Comparison of ENCODE assay signal across 8 cellular contexts in the genomic region with DNA sequence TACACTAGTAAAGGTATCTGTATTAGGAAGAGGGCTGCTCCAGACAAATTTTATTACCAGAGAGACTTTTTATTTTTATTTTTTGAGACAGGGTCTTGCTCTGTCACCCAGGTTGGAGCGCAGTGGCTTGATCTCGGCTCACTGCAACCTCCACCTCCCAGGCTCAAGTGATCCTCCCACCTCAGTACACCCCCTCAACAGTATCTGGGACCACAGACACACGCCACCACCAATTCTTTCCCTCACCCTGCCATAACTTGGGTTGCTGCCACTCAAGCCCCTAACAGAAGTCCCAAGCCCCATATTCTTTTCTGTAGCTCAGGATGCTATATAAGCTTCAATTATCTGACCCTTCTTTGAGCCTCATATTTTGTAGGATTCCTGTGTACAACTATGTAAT. TPM values are rescaled to one million over a fixed set of nuclear protein-coding genes. Genes with fewer than 3 reads are reported as not detected.
A peak's percentile ranks its signal among the peaks of the same experiment; 100 is the strongest.
DNase-seq lines count a peak whose midpoint lies in the region; ATAC-seq and TF ChIP-seq lines count a peak whose summit lies in the region.

No MANE protein-coding gene starts in this region.

- peak overlapping the region in 2 of 12 donors; percentile 66 to 88 for H3K4me3 ChIP-seq in heart left ventricle
- no peak overlapping the region for H3K4me3 ChIP-seq in muscle layer of duodenum (ENCODE audit: low read depth in 1 of 2, low read length in 2 of 2)
- no peak overlapping the region for H3K4me3 ChIP-seq in transverse colon
- H3K4me3 ChIP-seq in GM23338, result no peak overlapping the region

- H2AFZ ChIP-seq in GM23338, result no peak overlapping the region

- TF ChIP-seq CTCF in heart left ventricle (IDR thresholded peaks at IDR 0.05) (no peak), transverse colon (IDR thresholded peaks at IDR 0.05) (no peak), GM23338 (conservative IDR thresholded peaks at IDR 0.05; ENCODE audit: low read depth in 2 of 2) (no peak)

- no peaks in the 10 kb centered on the region for H3K9me3 Mint-ChIP-seq in GM23338

- intact Hi-C loops in heart left ventricle (cut with DNase I) (loop anchor here in 1 of 10 donors (10.0 kb wide), 1 partner anchor 141 kb away; no protein-coding TSS in a partner anchor), Right ventricle myocardium inferior (cut with DNase I) (no loop called here), transverse colon (cut with DNase I; ENCODE audit: low total_unique reads) (no loop called here)

- DNase-seq in heart left ventricle (no peak), Right ventricle myocardium inferior (ENCODE audit: missing footprints) (no peak), transverse colon (no peak), GM23338 (ENCODE audit: low spot score) (no peak), NCI-H2171 treated with DMSO at 0.1 percent for 48 hours (lab: John Stamatoyannopoulos, UW) (no peak)

- TF ChIP-seq POLR2A in heart left ventricle (IDR thresholded peaks at IDR 0.05) (no peak), transverse colon (IDR thresholded peaks at IDR 0.05) (no peak)

- H3K27ac Mint-ChIP-seq in GM23338, result no peak overlapping the region

- H3K4me1 Mint-ChIP-seq in GM23338, result peaks cover 78% of the 10 kb centered on the region

- no peak for TF ChIP-seq EP300 in transverse colon (IDR thresholded peaks at IDR 0.05; ENCODE audit: low read depth)

- ATAC-seq in heart left ventricle (no peak), Right ventricle myocardium inferior (no peak), GM23338 (no peak), HG03280 (IDR thresholded peaks at IDR 0.05; ENCODE audit: unreplicated experiment) (no peak)

- H3K9me3 ChIP-seq in heart left ventricle, result no peaks in the 10 kb centered on the region
- no peaks in the 10 kb centered on the region for H3K9me3 ChIP-seq in muscle layer of duodenum (ENCODE audit: control insufficient read depth in 1 of 2, low read length in 2 of 2)
- H3K9me3 ChIP-seq in transverse colon, result no peaks in the 10 kb centered on the region

- H3K4me2 ChIP-seq in GM23338, result no peak overlapping the region; the same call in 1 of the 2 replicates

- H3K4me3 Mint-ChIP-seq in GM23338, result no peak overlapping the region

- in situ Hi-C loops in transverse colon (cut with MboI; ENCODE audit: low pct_ligation_motif_present in 1 of 4, low pct_unique_long_range_greater_than_20kb in 1 of 4, low sequenced_read_pairs in 3 of 4), result no loop called here

- no peaks in the 10 kb centered on the region for H3K27me3 ChIP-seq in heart left ventricle
- H3K27me3 ChIP-seq in muscle layer of duodenum (ENCODE audit: low read depth, low read length), result no peaks in the 10 kb centered on the region
- H3K27me3 ChIP-seq in transverse colon, result no peaks in the 10 kb centered on the region
- no peaks in the 10 kb centered on the region for H3K27me3 ChIP-seq in GM23338 (ENCODE audit: insufficient read depth)

- 45 to 60% (median 53%) methylated on average over 3 of the region's 3 CpGs for WGBS in heart left ventricle, 4 donors
- 50 to 57% methylated on average over 2 to 3 of the region's 3 CpGs for WGBS in transverse colon (ENCODE audit: low coverage in 1 of 2), 2 donors

- peaks cover 7% of the 10 kb centered on the region; the same call in 1 of the 2 replicates for H3F3A ChIP-seq in GM23338 (replicated peaks; ENCODE audit: low read depth)

- H3K27me3 Mint-ChIP-seq in GM23338 (ENCODE audit: insufficient read depth, low read depth, poor library complexity), result no peaks in the 10 kb centered on the region

- H4K20me1 ChIP-seq in GM23338 (replicated peaks; ENCODE audit: insufficient read depth), result 0 out of 2 replicates have a peak, but pooled peaks cover 3% of the 10 kb centered on the region

- peaks cover 24 to 100% (median 92%) of the 10 kb centered on the region in 12 donors for H3K4me1 ChIP-seq in heart left ventricle
- peaks cover 57 to 69% of the 10 kb centered on the region in 2 donors for H3K4me1 ChIP-seq in muscle layer of duodenum (ENCODE audit: control insufficient read depth in 1 of 2, insufficient read depth in 2 of 2, low read length in 2 of 2)
- peaks cover 73 to 92% (median 79%) of the 10 kb centered on the region in 4 donors for H3K4me1 ChIP-seq in transverse colon
- H3K4me1 ChIP-seq in GM23338 (ENCODE audit: insufficient read depth), result peaks cover 85% of the 10 kb centered on the region

- peaks cover 93% of the 10 kb centered on the region for H3K79me2 ChIP-seq in GM23338 (replicated peaks; ENCODE audit: insufficient read depth)

- H3K27ac ChIP-seq in heart left ventricle (peak overlapping the region in 11 of 12 donors; percentile 64 to 100 (median 98)), angular gyrus (ENCODE audit: low read depth, low read length) (peak overlapping the region; percentile 44), muscle layer of duodenum (ENCODE audit: low read length) (peak overlapping the region; percentile 39), transverse colon (peak overlapping the region; percentile 66 to 98 (median 84)), GM23338 (ENCODE audit: low read depth) (no peak overlapping the region)

- H3K36me3 ChIP-seq in heart left ventricle (peaks cover 0 to 72% (median 27%) of the 10 kb centered on the region in 9 donors), muscle layer of duodenum (ENCODE audit: control insufficient read depth in 1 of 2, insufficient read depth in 2 of 2, low read length in 2 of 2) (peaks cover 14 to 28% of the 10 kb centered on the region in 2 donors), transverse colon (no peaks in the 10 kb centered on the region), GM23338 (ENCODE audit: insufficient read depth) (peaks cover 12% of the 10 kb centered on the region; the same call in 1 of the 2 replicates)

- H3K9me2 ChIP-seq in GM23338 (ENCODE audit: insufficient read depth), result no peaks in the 10 kb centered on the region

- peaks cover 62% of the 10 kb centered on the region for H3K36me3 Mint-ChIP-seq in GM23338 (ENCODE audit: low read depth)

TF ChIP-seq in GM23338, 12 proteins besides CTCF, POLR2A, EP300 and RAD21:
- no peak for TF ChIP-seq STAT1 (IDR thresholded peaks at IDR 0.05; ENCODE audit: unreplicated experiment)

RNA-seq across cellular contexts. Expression of gene BCL2L1, which starts 6.9 kb away (rescaled TPM):
- total RNA-seq in heart left ventricle (100 to 1,000 TPM in 1 of 9 donors, 10 to 100 TPM in 8; 32.2 to 176 (median 62.6) TPM), Right ventricle myocardium inferior (55.2 TPM), transverse colon (100 to 1,000 TPM in 3 of 4 donors, 10 to 100 TPM in 1; 98.6 to 151 (median 107) TPM)
- polyA plus RNA-seq in heart left ventricle (100 to 1,000 TPM in 1 of 2 donors, 10 to 100 TPM in 1; 43.1 to 217 TPM), GM23338 (2016; fragmentation: Nextera tagmentation; extraction: Ambion mirVana) (39.9 and 42.4 TPM in 2 replicates)
- 108 and 110 TPM in 2 replicates for total RNA-seq in GM23338 (2014; rRNA removed; shearing (Covaris generic))

RNA-seq across cellular contexts. Expression of gene TPX2, which starts 23.3 kb away (rescaled TPM):
- 10 to 100 TPM in 1 of 9 donors, 1 to 10 TPM in 3, under 1 TPM in 5; 0.38 to 15.2 (median 0.77) TPM for total RNA-seq in heart left ventricle
- polyA plus RNA-seq in heart left ventricle, result under 1 TPM; 0.04 to 0.97 TPM
- 1.2 TPM for total RNA-seq in Right ventricle myocardium inferior
- total RNA-seq in transverse colon, result 10 to 100 TPM in 2 of 4 donors, 1 to 10 TPM in 2; 3.2 to 15.7 (median 7.8) TPM
- 148 and 159 TPM in 2 replicates for total RNA-seq in GM23338 (2014; rRNA removed; shearing (Covaris generic))
- 94.1 and 101 TPM in 2 replicates for polyA plus RNA-seq in GM23338 (2016; fragmentation: Nextera tagmentation; extraction: Ambion mirVana)
